ENCODE assay signal across 9 cellular contexts in genomic region chr12:32754101-32754500, GRCh38. TPM values are rescaled to one million over a fixed set of nuclear protein-coding genes. Genes with fewer than 3 reads are reported as not detected.
DNase-seq lines count a peak whose midpoint lies in the region; ATAC-seq and TF ChIP-seq lines count a peak whose summit lies in the region.
"Had no signal": no experiment of that assay in that cellular context is flagged by ENCODE, and none has a peak within 500 bp of the region (broad histone marks: within the 10 kb centered on the region; RNA-seq: fewer than 3 reads in every experiment).

No MANE protein-coding gene starts in this region.

- H3K27ac Mint-ChIP-seq in activated naive CD4-positive, alpha-beta T cell treated with anti-CD3 and anti-CD28 coated beads, Interleukin-2, amount 50 U/mL, for 24 hours = peak overlapping the region; percentile 27
- H3K27ac Mint-ChIP-seq in activated CD8-positive, alpha-beta T cell treated with anti-CD3 and anti-CD28 coated beads for 36 hours = peak overlapping the region; percentile 87

- no peaks in the 10 kb centered on the region for H3K9me3 ChIP-seq in iPS-15b (ENCODE audit: control insufficient read depth, insufficient read depth, low read length)
- H3K9me3 ChIP-seq in suprapubic skin = no peaks in the 10 kb centered on the region

- CTCF ChIA-PET in activated CD8-positive, alpha-beta T cell treated with anti-CD3 and anti-CD28 coated beads for 36 hours (lab: Charles Lee) = interaction anchor here (1.5 to 4.7 kb wide), 8 partner anchors 9 to 1268 kb away, joined by 4 to 67 read pairs (median 18); partner anchors contain the start of gene ALG10

- H3K4me1 Mint-ChIP-seq in activated naive CD4-positive, alpha-beta T cell treated with anti-CD3 and anti-CD28 coated beads, Interleukin-2, amount 50 U/mL, for 24 hours = peaks cover 18% of the 10 kb centered on the region
- peaks cover 18% of the 10 kb centered on the region for H3K4me1 Mint-ChIP-seq in activated CD8-positive, alpha-beta T cell treated with anti-CD3 and anti-CD28 coated beads for 36 hours (ENCODE audit: low read depth)

- DNase-seq in activated naive CD4-positive, alpha-beta T cell treated with anti-CD3 and anti-CD28 coated beads, Interleukin-2, amount 50 U/mL, for 16 hours = no peak
- DNase-seq in activated CD8-positive, alpha-beta T cell treated with anti-CD3 and anti-CD28 coated beads for 36 hours = no peak
- DNase-seq in suprapubic skin (ENCODE audit: low spot score in 2 of 2) (no peak), caudate nucleus (lab: John Stamatoyannopoulos, UW) (no peak)
- DNase-seq: activated gamma-delta T cell had no signal

- H3K36me3 Mint-ChIP-seq in activated naive CD4-positive, alpha-beta T cell treated with anti-CD3 and anti-CD28 coated beads, Interleukin-2, amount 50 U/mL, for 24 hours = peaks cover 8% of the 10 kb centered on the region
- H3K36me3 Mint-ChIP-seq in activated CD8-positive, alpha-beta T cell treated with anti-CD3 and anti-CD28 coated beads for 36 hours (ENCODE audit: low read depth) = peaks cover 33% of the 10 kb centered on the region

- H3K4me1 ChIP-seq in iPS-15b (ENCODE audit: control insufficient read depth, insufficient read depth, low read length) (peaks cover 6% of the 10 kb centered on the region), suprapubic skin (peaks cover 18% of the 10 kb centered on the region)

- peak overlapping the region; percentile 91 for H3K27ac ChIP-seq in suprapubic skin
- H3K27ac ChIP-seq in caudate nucleus (ENCODE audit: low read depth, low read length) = no peak overlapping the region

- no peak for TF ChIP-seq POLR2A in suprapubic skin (IDR thresholded peaks at IDR 0.05)

- peaks cover 13% of the 10 kb centered on the region for H3K36me3 ChIP-seq in iPS-15b (ENCODE audit: control insufficient read depth, insufficient read depth, low read length)
- peaks cover 41% of the 10 kb centered on the region for H3K36me3 ChIP-seq in suprapubic skin

- no peaks in the 10 kb centered on the region for H3K9me3 Mint-ChIP-seq in activated naive CD4-positive, alpha-beta T cell treated with anti-CD3 and anti-CD28 coated beads, Interleukin-2, amount 50 U/mL, for 24 hours
- no peaks in the 10 kb centered on the region for H3K9me3 Mint-ChIP-seq in activated CD8-positive, alpha-beta T cell treated with anti-CD3 and anti-CD28 coated beads for 36 hours

- no peaks in the 10 kb centered on the region for H3K27me3 ChIP-seq in iPS-15b (ENCODE audit: control insufficient read depth, insufficient read depth, low read length)
- no peaks in the 10 kb centered on the region for H3K27me3 ChIP-seq in suprapubic skin

- 33% methylated on average over 2 of the region's 2 CpGs for WGBS in suprapubic skin

- H3K4me3 ChIP-seq in iPS-15b (ENCODE audit: low read depth, low read length) (peak overlapping the region; percentile 87), suprapubic skin (peak overlapping the region; percentile 92)

- no peaks in the 10 kb centered on the region for H3K27me3 Mint-ChIP-seq in activated naive CD4-positive, alpha-beta T cell treated with anti-CD3 and anti-CD28 coated beads, Interleukin-2, amount 50 U/mL, for 24 hours
- no peaks in the 10 kb centered on the region for H3K27me3 Mint-ChIP-seq in activated CD8-positive, alpha-beta T cell treated with anti-CD3 and anti-CD28 coated beads for 36 hours

- TF ChIP-seq CTCF in activated CD8-positive, alpha-beta T cell treated with anti-CD3 and anti-CD28 coated beads for 36 hours (IDR thresholded peaks at IDR 0.05) = no peak
- TF ChIP-seq CTCF in suprapubic skin (IDR thresholded peaks at IDR 0.05) = no peak

- no peak for TF ChIP-seq EP300 in suprapubic skin (IDR thresholded peaks at IDR 0.05)

- POLR2A ChIA-PET in activated CD8-positive, alpha-beta T cell treated with anti-CD3 and anti-CD28 coated beads for 36 hours (lab: Charles Lee) = no interaction called here

- intact Hi-C loops in activated CD8-positive, alpha-beta T cell treated with anti-CD3 and anti-CD28 coated beads for 36 hours (cut with micrococcal nuclease) = loop anchor here (10.0 kb wide), 1 partner anchor 1099 kb away; the partner anchor contains the start of gene ETFBKMT

- H3K4me3 Mint-ChIP-seq in activated naive CD4-positive, alpha-beta T cell treated with anti-CD3 and anti-CD28 coated beads, Interleukin-2, amount 50 U/mL, for 24 hours = peak overlapping the region; percentile 94
- H3K4me3 Mint-ChIP-seq in activated CD8-positive, alpha-beta T cell treated with anti-CD3 and anti-CD28 coated beads for 36 hours = peak overlapping the region; percentile 90

- peak overlapping the region; percentile 12 for H3K9ac ChIP-seq in iPS-15b (ENCODE audit: low read depth, low read length)

- ATAC-seq in activated CD8-positive, alpha-beta T cell treated with anti-CD3 and anti-CD28 coated beads for 36 hours = no peak
- ATAC-seq in HG02798 (IDR thresholded peaks at IDR 0.05; ENCODE audit: poor library complexity, unreplicated experiment) = no peak
- no peak for ATAC-seq in GM19395 (IDR thresholded peaks at IDR 0.05; ENCODE audit: unreplicated experiment)

RNA-seq across cellular contexts. Expression of gene YARS2, which starts 1.6 kb away (rescaled TPM):
- 10 to 100 TPM; 29.3 to 31.8 TPM for total RNA-seq in activated CD8-positive, alpha-beta T cell treated with anti-CD3 and anti-CD28 coated beads for 36 hours
- 10 to 100 TPM; 17.1 to 26.5 (median 23.1) TPM for total RNA-seq in suprapubic skin
